In genomic region chr10:124447741-124448466, GRCh38 we compare ENCODE assay signal across 11 cellular contexts. TPM values are rescaled to one million over a fixed set of nuclear protein-coding genes. Genes with fewer than 3 reads are reported as not detected.
DNase-seq lines count a peak whose midpoint lies in the region; ATAC-seq and TF ChIP-seq lines count a peak whose summit lies in the region.
"Had no signal": no experiment of that assay in that cellular context is flagged by ENCODE, and none has a peak within 500 bp of the region (broad histone marks: within the 10 kb centered on the region; RNA-seq: fewer than 3 reads in every experiment).

No MANE protein-coding gene starts in this region.

- H3K36me3 ChIP-seq in H7 (replicated peaks; ENCODE audit: control insufficient read depth, insufficient read depth, low read length) (no peaks in the 10 kb centered on the region), sigmoid colon (no peaks in the 10 kb centered on the region)
- H3K36me3 ChIP-seq: gastroesophageal sphincter had no signal

- peak overlapping the region; percentile 84 for H3K4me3 Mint-ChIP-seq in endothelial cell (ENCODE audit: unreplicated experiment)

- peaks cover 0 to 36% (median 34%) of the 10 kb centered on the region in 4 donors for H3K4me1 ChIP-seq in sigmoid colon

- no peak overlapping the region for H3K27ac ChIP-seq in sigmoid colon
- H3K27ac ChIP-seq: gastroesophageal sphincter had no signal

- no peak for TF ChIP-seq CTCF in endothelial cell (IDR thresholded peaks at IDR 0.05; ENCODE audit: unreplicated experiment)
- TF ChIP-seq CTCF in omental fat pad (IDR thresholded peaks at IDR 0.05): no peak
- no peak for TF ChIP-seq CTCF in sigmoid colon (IDR thresholded peaks at IDR 0.05)

- intact Hi-C loops in sigmoid colon (cut with DNase I): no loop called here

- peaks cover 24% of the 10 kb centered on the region for H3K27me3 Mint-ChIP-seq in endothelial cell (ENCODE audit: unreplicated experiment)

- H3K4me3 ChIP-seq in H7 (ENCODE audit: insufficient read depth, low read depth, low read length): peak overlapping the region; percentile 70
- H3K4me3 ChIP-seq in sigmoid colon: peak overlapping the region in 2 of 4 donors; percentile 25 to 35

- TF ChIP-seq POLR2A in sigmoid colon (IDR thresholded peaks at IDR 0.05): no peak

- ATAC-seq in omental fat pad (ENCODE audit: low FRiP score) (peak; percentile 32), HG02884 (IDR thresholded peaks at IDR 0.05; ENCODE audit: unreplicated experiment) (no peak), GM21786 (IDR thresholded peaks at IDR 0.05; ENCODE audit: unreplicated experiment) (no peak)
- ATAC-seq: gastroesophageal sphincter had no signal

- H3K27me3 ChIP-seq in H7 (ENCODE audit: control insufficient read depth, insufficient read depth, low read length) (peaks cover 57% of the 10 kb centered on the region), sigmoid colon (peaks cover 54 to 100% (median 66%) of the 10 kb centered on the region in 3 donors)

- H3K36me3 Mint-ChIP-seq in endothelial cell (ENCODE audit: low read depth, unreplicated experiment): no peaks in the 10 kb centered on the region

- H3K4me1 Mint-ChIP-seq in endothelial cell (ENCODE audit: unreplicated experiment): peaks cover 26% of the 10 kb centered on the region

- peak; percentile 58 for DNase-seq in COLO668 (lab: John Stamatoyannopoulos, UW; ENCODE audit: unreplicated experiment)
- peak; percentile 81 for DNase-seq in H7
- no peak for DNase-seq in endothelial cell (ENCODE audit: low spot score)
- no peak for DNase-seq in omental fat pad (ENCODE audit: low spot score)
- DNase-seq in sigmoid colon: no peak
- DNase-seq: NCI-H2107; stimulated activated naive CD4-positive, alpha-beta T cell treated with Interleukin-2 at 50 U/mL for 16 hours; T1000 had no signal

- 3 to 4% methylated on average over 61 of the region's 61 CpGs for WGBS in sigmoid colon, 2 donors

- H3K9me3 Mint-ChIP-seq in endothelial cell (ENCODE audit: unreplicated experiment): no peaks in the 10 kb centered on the region

- H3K9me3 ChIP-seq in sigmoid colon: no peaks in the 10 kb centered on the region
- H3K9me3 ChIP-seq: gastroesophageal sphincter had no signal

- no peak for TF ChIP-seq EP300 in sigmoid colon (IDR thresholded peaks at IDR 0.05)

- no peak overlapping the region for H3K27ac Mint-ChIP-seq in endothelial cell (ENCODE audit: unreplicated experiment)

RNA-seq across cellular contexts. Expression of gene NKX1-2, which starts 1.9 kb away (rescaled TPM):
- total RNA-seq in H7 (2014; rRNA removed; shearing (Covaris generic)): 57.8 and 65.1 TPM in 2 replicates
- 0.77 TPM for total RNA-seq in endothelial cell (ENCODE audit: unreplicated experiment)
- total RNA-seq in omental fat pad: not detected
- total RNA-seq in sigmoid colon: not detected
- not detected for polyA plus RNA-seq in sigmoid colon

RNA-seq across cellular contexts. Expression of gene LHPP, which starts 13.7 kb away (rescaled TPM):
- total RNA-seq in H7 (2014; rRNA removed; shearing (Covaris generic)): 26.2 and 29.6 TPM in 2 replicates
- total RNA-seq in endothelial cell (ENCODE audit: unreplicated experiment) (4.2 TPM), omental fat pad (10 to 100 TPM; 10.1 to 16.2 (median 13.7) TPM), sigmoid colon (10 to 100 TPM; 17.5 to 35.7 (median 24.9) TPM)
- 10 to 100 TPM; 17.1 to 22.8 (median 20.6) TPM for polyA plus RNA-seq in sigmoid colon

RNA-seq across cellular contexts. Expression of gene OAT, which starts 29.2 kb away (rescaled TPM):
- total RNA-seq in H7 (2014; rRNA removed; shearing (Covaris generic)): 214 and 241 TPM in 2 replicates
- 36.6 TPM for total RNA-seq in endothelial cell (ENCODE audit: unreplicated experiment)
- total RNA-seq in omental fat pad: 100 to 1,000 TPM in 1 of 4 donors, 10 to 100 TPM in 3; 62.4 to 120 (median 85.3) TPM
- total RNA-seq in sigmoid colon: 100 to 1,000 TPM; 117 to 147 (median 131) TPM
- 10 to 100 TPM; 37.9 to 82.8 (median 54.7) TPM for polyA plus RNA-seq in sigmoid colon

Comparison
In these comparisons a context has a peak if more than half of its experiments do, and no peak if none do; other contexts are left out.
1. DNase-seq: peak in COLO668 (single experiment) and H7 (single experiment); none in endothelial cell (single experiment), omental fat pad (single experiment) and sigmoid colon (single experiment).
2. RNA of gene NKX1-2, which starts 1.9 kb away (total RNA-seq): 57.8 to 65.1 TPM in H7; 0.77 TPM in endothelial cell (single experiment), not detected in omental fat pad and not detected in sigmoid colon; every median in the first group is over 10 times any median in the second.